Comparison of ENCODE assay signal across 8 cellular contexts in the genomic region with DNA sequence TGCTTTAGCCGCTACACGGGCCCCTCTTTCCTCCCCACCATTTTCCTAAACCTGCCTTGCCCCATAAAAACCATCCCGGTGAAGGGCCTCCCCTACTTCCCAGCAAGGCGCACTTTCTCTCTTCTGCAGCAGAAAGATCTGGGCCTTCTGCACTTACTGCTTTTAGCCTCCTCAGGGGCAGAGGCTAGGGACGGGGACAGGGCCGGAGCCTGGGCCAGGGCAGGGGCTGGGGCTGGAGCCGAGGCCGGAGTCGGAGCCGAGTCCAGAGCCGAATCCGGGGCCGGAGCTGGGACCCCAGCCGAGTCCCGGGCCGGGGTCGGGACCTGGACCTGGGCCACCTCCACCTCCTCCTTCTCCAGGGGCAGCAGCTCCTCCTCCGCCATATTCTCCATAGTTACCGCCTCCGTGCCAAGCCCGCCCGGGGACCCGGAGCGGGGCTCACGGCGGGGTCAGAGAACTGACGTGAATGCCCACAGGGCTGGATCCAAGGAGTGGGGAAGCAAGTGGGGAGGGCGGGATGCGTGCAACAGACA. TPM values are rescaled to one million over a fixed set of nuclear protein-coding genes. Genes with fewer than 3 reads are reported as not detected.
DNase-seq lines count a peak whose midpoint lies in the region; ATAC-seq and TF ChIP-seq lines count a peak whose summit lies in the region.

No MANE protein-coding gene starts in this region.

- H3K27me3 Mint-ChIP-seq in Calu3 (ENCODE audit: unreplicated experiment) (no peaks in the 10 kb centered on the region), T-helper 17 cell (no peaks in the 10 kb centered on the region)

- peak overlapping the region; percentile 98 for H3K18ac ChIP-seq in neuronal stem cell (ENCODE audit: low read length)

- H3K36me3 Mint-ChIP-seq in Calu3 (ENCODE audit: insufficient read depth, unreplicated experiment) (peaks cover 28% of the 10 kb centered on the region), T-helper 17 cell (ENCODE audit: low read depth) (peaks cover 12% of the 10 kb centered on the region)

- H3K27ac ChIP-seq in fibroblast of lung (ENCODE audit: insufficient read depth, low read length): peak overlapping the region; percentile 95
- peak overlapping the region; percentile 93 for H3K27ac ChIP-seq in neuronal stem cell (replicated peaks; ENCODE audit: low read length)

- TF ChIP-seq CTCF in Calu3 (IDR thresholded peaks at IDR 0.05; ENCODE audit: unreplicated experiment): no peak
- no peak for TF ChIP-seq CTCF in fibroblast of lung (conservative IDR thresholded peaks at IDR 0.05 in 1 of 2, IDR thresholded peaks at IDR 0.05 in 1 of 2; ENCODE audit: low read depth in 1 of 2, low read length in 2 of 2)

- no peak overlapping the region for H4K91ac ChIP-seq in neuronal stem cell (ENCODE audit: low read depth, low read length, poor library complexity)

- H2BK15ac ChIP-seq in neuronal stem cell (ENCODE audit: low read length): peak overlapping the region; percentile 59

- H3K4me2 ChIP-seq in fibroblast of lung (ENCODE audit: extremely low read depth, insufficient read depth, low read length) (peak overlapping the region; percentile 93), neuronal stem cell (ENCODE audit: insufficient read depth, low read length, poor library complexity, severe bottlenecking) (peak overlapping the region; percentile 79)

- peak overlapping the region; percentile 38 for H3K4ac ChIP-seq in neuronal stem cell (ENCODE audit: low read length)

- no peak overlapping the region for H2BK12ac ChIP-seq in neuronal stem cell (ENCODE audit: low read length)

- peak overlapping the region; percentile 98 for H3K23ac ChIP-seq in neuronal stem cell (ENCODE audit: low read depth, low read length, poor library complexity)

- peaks cover 7% of the 10 kb centered on the region for H3K4me1 Mint-ChIP-seq in Calu3 (ENCODE audit: low read depth, unreplicated experiment)
- peaks cover 42% of the 10 kb centered on the region for H3K4me1 Mint-ChIP-seq in T-helper 17 cell

- intact Hi-C loops in Calu3 (cut with micrococcal nuclease; ENCODE audit: unreplicated experiment): no loop called here

- ATAC-seq in GM19372 (IDR thresholded peaks at IDR 0.05; ENCODE audit: low read depth, unreplicated experiment) (peak; percentile 28), HG03354 (IDR thresholded peaks at IDR 0.05; ENCODE audit: poor library complexity, severe bottlenecking, unreplicated experiment) (peak; percentile 30), T-helper 17 cell (peak; percentile 36)

- TSS peak; percentile 64 for BruUV-seq in Calu3 (replicated peaks; lab: Mats Ljungman, UMichigan)

- H3K9ac ChIP-seq in fibroblast of lung (ENCODE audit: insufficient read depth, low read length): peak overlapping the region; percentile 97
- peak overlapping the region; percentile 87 for H3K9ac ChIP-seq in neuronal stem cell (ENCODE audit: low read depth, low read length, poor library complexity)

- H3K79me1 ChIP-seq in neuronal stem cell (ENCODE audit: low read depth, low read length): peaks cover 1% of the 10 kb centered on the region

- H3K4me3 ChIP-seq in fibroblast of lung (replicated peaks in 1 of 4; ENCODE audit: control extremely low read depth in 1 of 4, insufficient read depth in 1 of 4, low read depth in 3 of 4, low read length in 4 of 4) (peak overlapping the region; percentile 82 to 94 (median 91)), neuronal stem cell (ENCODE audit: low read length in 2 of 2) (peak overlapping the region; percentile 70 to 96)

- H3K14ac ChIP-seq in neuronal stem cell (ENCODE audit: low read length): peak overlapping the region; percentile 14

- H3K4me3 Mint-ChIP-seq in Calu3 (ENCODE audit: low read depth, unreplicated experiment) (peak overlapping the region; percentile 84), T-helper 17 cell (peak overlapping the region; percentile 98)

- peaks cover 6% of the 10 kb centered on the region for H3K4me1 ChIP-seq in fibroblast of lung (ENCODE audit: control insufficient read depth, extremely low read depth, insufficient read depth, low read length)
- H3K4me1 ChIP-seq in neuronal stem cell (ENCODE audit: control insufficient read depth in 2 of 2, insufficient read depth in 1 of 2, low read depth in 1 of 2, low read length in 2 of 2): peaks cover 2 to 7% of the 10 kb centered on the region in 2 donors

- peaks cover 8% of the 10 kb centered on the region for H3K79me2 ChIP-seq in fibroblast of lung (ENCODE audit: control insufficient read depth, insufficient read depth, low read length)

- CTCF ChIA-PET in Calu3 (lab: Charles Lee): interaction anchor here (1.6 to 2.4 kb wide), 2 partner anchors 14 to 161 kb away, joined by 8 to 17 read pairs; a partner anchor contains a TSS

- peak overlapping the region; percentile 90 for H2BK5ac ChIP-seq in neuronal stem cell (ENCODE audit: low read length)

- H3K36me3 ChIP-seq in fibroblast of lung (ENCODE audit: control insufficient read depth, insufficient read depth, low read length) (no peaks in the 10 kb centered on the region), neuronal stem cell (replicated peaks in 1 of 2; ENCODE audit: control insufficient read depth in 2 of 2, insufficient read depth in 2 of 2, low read length in 2 of 2) (peaks cover 2 to 4% of the 10 kb centered on the region in 2 donors)

- WGBS in neuronal stem cell (ENCODE audit: extremely low coverage in 2 of 2, insufficient read length in 2 of 2, insufficient replicate concordance in 1 of 2), 2 donors: no CpG with 5 or more reads among the region's 29 CpGs

- H3K9me3 Mint-ChIP-seq in Calu3 (ENCODE audit: low read depth, unreplicated experiment): no peaks in the 10 kb centered on the region

- H3K27me3 ChIP-seq in fibroblast of lung (ENCODE audit: control insufficient read depth, insufficient read depth, low read length) (no peaks in the 10 kb centered on the region), neuronal stem cell (ENCODE audit: control insufficient read depth in 3 of 3, insufficient read depth in 3 of 3, low read depth in 1 of 3, low read length in 3 of 3) (no peaks in the 10 kb centered on the region)

- no peak overlapping the region for H2BK120ac ChIP-seq in neuronal stem cell (ENCODE audit: low read depth, low read length)

- no peaks in the 10 kb centered on the region for H4K20me1 ChIP-seq in fibroblast of lung (ENCODE audit: control insufficient read depth, extremely low read depth, insufficient read depth, low read length)

- H2AK5ac ChIP-seq in neuronal stem cell (ENCODE audit: low read depth, low read length): peak overlapping the region; percentile 17

- H2AFZ ChIP-seq in fibroblast of lung (ENCODE audit: low read length) (peak overlapping the region; percentile 79), neuronal stem cell (ENCODE audit: low read length) (peak overlapping the region; percentile 99)

- DNase-seq in Calu3: no peak
- DNase-seq in T-helper 17 cell: no peak
- peak in 1 of 2 donors; percentile 38 for DNase-seq in fibroblast of lung (ENCODE audit: low read depth in 2 of 2)
- no peak for DNase-seq in neuronal stem cell (ENCODE audit: low spot score)
- DNase-seq in GM03348 (ENCODE audit: low spot score): no peak
- no peak for DNase-seq in germinal center (ENCODE audit: low spot score)

- H4K8ac ChIP-seq in neuronal stem cell (ENCODE audit: low read depth, low read length): no peak overlapping the region

- H3K27ac Mint-ChIP-seq in Calu3 (ENCODE audit: unreplicated experiment): peak overlapping the region; percentile 87
- peak overlapping the region; percentile 97 for H3K27ac Mint-ChIP-seq in T-helper 17 cell

- H3K9me3 ChIP-seq in T-helper 17 cell (ENCODE audit: control insufficient read depth, low read length, poor library complexity, severe bottlenecking): no peaks in the 10 kb centered on the region
- no peaks in the 10 kb centered on the region for H3K9me3 ChIP-seq in fibroblast of lung (ENCODE audit: control insufficient read depth, insufficient read depth, low read depth, low read length)
- no peaks in the 10 kb centered on the region for H3K9me3 ChIP-seq in neuronal stem cell (replicated peaks in 1 of 2; ENCODE audit: control insufficient read depth in 2 of 2, insufficient read depth in 1 of 2, low read depth in 1 of 2, low read length in 2 of 2)

RNA-seq across cellular contexts. Expression of a gene that starts 0.4 kb away (rescaled TPM):
- 16.9 and 27.2 TPM in 2 replicates for total RNA-seq in Calu3 (2022)
- 1 to 10 TPM; 5.8 to 9.6 TPM for total RNA-seq in T-helper 17 cell
- total RNA-seq in fibroblast of lung: 22.3 and 26.4 TPM in 2 replicates
- 19.4 and 19.6 TPM in 2 replicates for polyA plus RNA-seq in fibroblast of lung
- polyA plus RNA-seq in fibroblast of lung (2012): 7.5 and 11.3 TPM in 2 replicates
- polyA minus RNA-seq in fibroblast of lung (ENCODE audit: low replicate concordance): 5.4 and 19.3 TPM in 2 replicates
- 16.5 TPM for polyA plus RNA-seq in neuronal stem cell (2013, experiment 1 of 2)
- polyA plus RNA-seq in neuronal stem cell (2013, experiment 2 of 2): 18.2 TPM

RNA-seq across cellular contexts. Expression of a gene that starts 0.6 kb away (rescaled TPM):
- 2.6 and 2.9 TPM in 2 replicates for total RNA-seq in Calu3 (2022)
- total RNA-seq in T-helper 17 cell: 1 to 10 TPM; 6.6 to 7.5 TPM
- total RNA-seq in fibroblast of lung: 8.4 and 8.7 TPM in 2 replicates
- polyA plus RNA-seq in fibroblast of lung: 2.2 and 3.4 TPM in 2 replicates
- 1.5 and 2.2 TPM in 2 replicates for polyA plus RNA-seq in fibroblast of lung (2012)
- polyA minus RNA-seq in fibroblast of lung (ENCODE audit: low replicate concordance): 0.12 TPM in 1 of 2 replicates, not detected in the other
- 5.3 TPM for polyA plus RNA-seq in neuronal stem cell (2013, experiment 1 of 2)
- 5.1 TPM for polyA plus RNA-seq in neuronal stem cell (2013, experiment 2 of 2)
